20 cellular contexts compared by ENCODE assay signal in the genomic region with DNA sequence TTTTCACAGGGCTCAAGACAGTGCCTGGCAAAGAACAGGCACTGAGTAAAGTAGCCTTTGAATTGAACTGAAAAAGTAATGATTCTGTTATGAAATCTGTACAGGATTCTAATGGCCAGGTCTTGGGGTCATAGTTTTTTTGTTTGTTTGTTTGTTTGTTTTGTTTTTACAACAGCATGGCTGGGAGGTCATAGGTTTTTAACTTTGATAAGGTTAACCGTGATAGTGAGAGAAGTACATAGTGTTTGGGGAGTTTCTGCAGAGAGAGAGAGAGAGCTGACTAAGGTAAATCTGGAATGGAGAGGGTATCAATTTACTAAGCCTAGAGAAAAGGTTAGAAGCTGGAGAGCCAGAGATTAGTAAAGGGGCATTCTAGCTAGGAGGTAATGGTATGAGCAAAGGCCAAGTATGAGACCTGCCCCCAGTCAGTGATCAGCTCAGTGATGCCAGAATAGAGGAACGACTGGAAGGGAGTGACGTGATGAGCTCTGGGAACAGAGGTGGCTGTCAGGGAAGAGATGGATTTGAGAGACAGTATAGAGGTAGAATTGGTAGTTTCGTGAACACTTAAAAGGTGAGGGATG. TPM values are rescaled to one million over a fixed set of nuclear protein-coding genes. Genes with fewer than 3 reads are reported as not detected.
DNase-seq lines count a peak whose midpoint lies in the region; ATAC-seq, FAIRE-seq and TF ChIP-seq lines count a peak whose summit lies in the region.
"Had no signal": no experiment of that assay in that cellular context is flagged by ENCODE, and none has a peak within 500 bp of the region (broad histone marks: within the 10 kb centered on the region; RNA-seq: fewer than 3 reads in every experiment).

No MANE protein-coding gene starts in this region.

- H3K36me3 ChIP-seq in H1 (ENCODE audit: control insufficient read depth in 2 of 4, insufficient read depth in 4 of 4, low read length in 3 of 4) (peaks cover 51 to 99% (median 90%) of the 10 kb centered on the region in 4 experiments), neutrophil (peaks cover 80% of the 10 kb centered on the region)

- H4K20me1 ChIP-seq in H1 (replicated peaks in 1 of 2; ENCODE audit: control insufficient read depth in 1 of 2, insufficient read depth in 2 of 2, low read length in 2 of 2): peaks cover 0 to 10% of the 10 kb centered on the region in 2 experiments

- no peak overlapping the region for H2BK5ac ChIP-seq in H1 (ENCODE audit: low read depth, low read length)

- H3K4me3 ChIP-seq in H1 (ENCODE audit: extremely low read depth in 1 of 4, insufficient read depth in 2 of 4, low read depth in 3 of 4, low read length in 4 of 4): no peak overlapping the region
- H3K4me3 ChIP-seq in neutrophil (ENCODE audit: low read depth in 1 of 2, low read length in 1 of 2): no peak overlapping the region
- H3K4me3 ChIP-seq: upper lobe of right lung had no signal

- H3K4me1 ChIP-seq in H1 (replicated peaks in 1 of 4; ENCODE audit: control insufficient read depth in 3 of 4, insufficient read depth in 4 of 4, low read length in 3 of 4): no peaks in the 10 kb centered on the region
- H3K4me1 ChIP-seq in neutrophil (ENCODE audit: control insufficient read depth in 1 of 2, insufficient read depth in 1 of 2, low read depth in 1 of 2, low read length in 1 of 2): peaks cover 47 to 49% of the 10 kb centered on the region in 2 experiments
- H3K4me1 ChIP-seq: foreskin keratinocyte had no signal

- no peak overlapping the region for H3K18ac ChIP-seq in H1 (ENCODE audit: extremely low read depth, low read length)

- no peaks in the 10 kb centered on the region for H3K9me3 ChIP-seq in T-helper 17 cell (ENCODE audit: control insufficient read depth, low read length, poor library complexity, severe bottlenecking)
- no peaks in the 10 kb centered on the region for H3K9me3 ChIP-seq in H1 (ENCODE audit: insufficient read depth in 2 of 2, low read depth in 1 of 2, low read length in 1 of 2)
- no peaks in the 10 kb centered on the region for H3K9me3 ChIP-seq in neutrophil
- H3K9me3 ChIP-seq: upper lobe of right lung had no signal

- H3K79me2 ChIP-seq in H1 (ENCODE audit: control insufficient read depth in 1 of 2, insufficient read depth in 2 of 2, low read length in 2 of 2): peaks cover 0 to 55% of the 10 kb centered on the region in 2 experiments; a peak in 2 of 4 replicates

- TF ChIP-seq CTCF in H1 (IDR thresholded peaks at IDR 0.05; ENCODE audit: control extremely low read depth in 1 of 3, insufficient read depth in 1 of 3, low read depth in 1 of 3, low read length in 3 of 3) (no peak), neutrophil (IDR thresholded peaks at IDR 0.05) (no peak)

- H3K4ac ChIP-seq in H1 (replicated peaks; ENCODE audit: insufficient read length, low read depth, low read length): no peak overlapping the region

- H4K8ac ChIP-seq in H1 (ENCODE audit: extremely low read depth, insufficient read depth, low read length): no peak overlapping the region

- H3K56ac ChIP-seq in H1 (replicated peaks; ENCODE audit: insufficient read length, low read depth, low read length): no peak overlapping the region

- H2BK12ac ChIP-seq in H1 (ENCODE audit: low read depth, low read length): no peak overlapping the region

- no peak overlapping the region for H3K14ac ChIP-seq in H1 (ENCODE audit: insufficient read length)

- H3K4me2 ChIP-seq in H1 (ENCODE audit: insufficient read depth in 1 of 2, low read depth in 2 of 2, low read length in 2 of 2): no peak overlapping the region

- H2BK20ac ChIP-seq in H1 (ENCODE audit: low read length): no peak overlapping the region

- H4K5ac ChIP-seq in H1 (ENCODE audit: insufficient read length, low read depth, low read length): no peak overlapping the region

- H3K27me3 ChIP-seq in H1 (replicated peaks in 1 of 4; ENCODE audit: control insufficient read depth in 3 of 4, extremely low read depth in 1 of 4, insufficient read depth in 3 of 4, low read length in 3 of 4) (no peaks in the 10 kb centered on the region), neutrophil (no peaks in the 10 kb centered on the region)
- H3K27me3 ChIP-seq: brain microvascular endothelial cell, foreskin keratinocyte, upper lobe of right lung had no signal

- peaks cover 98% of the 10 kb centered on the region for H3K36me3 Mint-ChIP-seq in activated T-cell treated with anti-CD3 and anti-CD28 coated beads, Interleukin-2, amount 50 U/mL, for 24 hours (ENCODE audit: low read depth)
- peaks cover 20% of the 10 kb centered on the region for H3K36me3 Mint-ChIP-seq in T-helper 17 cell (ENCODE audit: low read depth)

- ATAC-seq in T-helper 17 cell (no peak), HG02840 (IDR thresholded peaks at IDR 0.05; ENCODE audit: low FRiP score, unreplicated experiment) (no peak)
- ATAC-seq: foreskin keratinocyte, upper lobe of right lung had no signal

- H2BK15ac ChIP-seq in H1 (ENCODE audit: low read length): no peak overlapping the region

- no peaks in the 10 kb centered on the region; the same call in 1 of the 2 replicates for H3K79me1 ChIP-seq in H1 (ENCODE audit: low read depth, low read length)

- TF ChIP-seq RAD21 in H1 (IDR thresholded peaks at IDR 0.05 in 1 of 2, conservative IDR thresholded peaks at IDR 0.05 in 1 of 2; ENCODE audit: low read depth in 2 of 2, low read length in 2 of 2): no peak

- no peak for DNase-seq in activated T-cell treated with anti-CD3 and anti-CD28 coated beads, Interleukin-2, amount 50 U/mL, for 24 hours
- no peak for DNase-seq in activated T-cell treated with anti-CD3 and anti-CD28 coated beads, Interleukin-2, amount 50 U/mL, for 48 hours
- DNase-seq in T-helper 17 cell (no peak), H1 (ENCODE audit: low read depth in 1 of 2, low spot score in 2 of 2) (no peak), AML-193 (lab: John Stamatoyannopoulos, UW) (no peak), NOMO-1 (lab: John Stamatoyannopoulos, UW; ENCODE audit: unreplicated experiment in 2 of 2) (no peak)
- DNase-seq: activated effector memory CD4-positive, alpha-beta T cell treated with anti-CD3 and anti-CD28 coated beads, Interleukin-2, amount 50 U/mL, for 16 hours; brain microvascular endothelial cell; foreskin keratinocyte; kidney glomerular epithelial cell; NCI-H1694 treated with DMSO at 0.1 percent for 48 hours; NCI-H2227 treated with DMSO at 0.1 percent for 48 hours; nucleus accumbens; stimulated activated naive CD4-positive, alpha-beta T cell; upper lobe of right lung had no signal

- TF ChIP-seq POLR2A in H1 (IDR thresholded peaks at IDR 0.05; ENCODE audit: control extremely low read depth in 1 of 2, low read depth in 2 of 2, low read length in 2 of 2): no peak

- H2BK120ac ChIP-seq in H1 (replicated peaks; ENCODE audit: low read depth, low read length): no peak overlapping the region

- H3K4me1 Mint-ChIP-seq in activated T-cell treated with anti-CD3 and anti-CD28 coated beads, Interleukin-2, amount 50 U/mL, for 24 hours (ENCODE audit: low read depth): peaks cover 66% of the 10 kb centered on the region
- peaks cover 25% of the 10 kb centered on the region for H3K4me1 Mint-ChIP-seq in T-helper 17 cell

- no peak overlapping the region for H3K9ac ChIP-seq in H1 (replicated peaks in 1 of 4; ENCODE audit: extremely low read depth in 1 of 4, low read depth in 3 of 4, low read length in 3 of 4)

- no peaks in the 10 kb centered on the region for H3K23me2 ChIP-seq in H1 (ENCODE audit: low read depth, low read length)

- H4K91ac ChIP-seq in H1 (replicated peaks; ENCODE audit: insufficient read length, low read length): no peak overlapping the region

- no peak overlapping the region for H2AFZ ChIP-seq in H1 (ENCODE audit: low read length)

- H3K27ac Mint-ChIP-seq in activated T-cell treated with anti-CD3 and anti-CD28 coated beads, Interleukin-2, amount 50 U/mL, for 24 hours: peak overlapping the region; percentile 70
- peak overlapping the region; percentile 90 for H3K27ac Mint-ChIP-seq in T-helper 17 cell
- H3K27ac Mint-ChIP-seq: dendritic cell treated with granulocyte-macrophage colony-stimulating factor and Interleukin-4, amounts not matched to agents 40 ng/mL and 50 ng/mL, for 4 days had no signal

- H3K23ac ChIP-seq in H1 (ENCODE audit: insufficient read length): no peak overlapping the region

- no peaks in the 10 kb centered on the region for H3K27me3 Mint-ChIP-seq in activated T-cell treated with anti-CD3 and anti-CD28 coated beads, Interleukin-2, amount 50 U/mL, for 24 hours
- no peaks in the 10 kb centered on the region for H3K27me3 Mint-ChIP-seq in T-helper 17 cell
- H3K27me3 Mint-ChIP-seq: dendritic cell treated with granulocyte-macrophage colony-stimulating factor and Interleukin-4, amounts not matched to agents 40 ng/mL and 50 ng/mL, for 4 days had no signal

- no peak overlapping the region for H3K4me3 Mint-ChIP-seq in activated T-cell treated with anti-CD3 and anti-CD28 coated beads, Interleukin-2, amount 50 U/mL, for 24 hours
- no peak overlapping the region for H3K4me3 Mint-ChIP-seq in T-helper 17 cell
- H3K4me3 Mint-ChIP-seq: dendritic cell treated with granulocyte-macrophage colony-stimulating factor and Interleukin-4, amounts not matched to agents 40 ng/mL and 50 ng/mL, for 4 days had no signal

- CTCF ChIA-PET in H1 (lab: Charles Lee; ENCODE audit: partially characterized antibody): interaction anchor here (0.8 to 1.3 kb wide), 5 partner anchors 9 to 71 kb away, joined by 3 to 5 read pairs (median 4); no protein-coding TSS in a partner anchor

- FAIRE-seq in H1 (lab: Jason Lieb, UNC): no peak

- 93% methylated on average over 4 of the region's 4 CpGs; no CpG with 5 or more reads in 1 of the 2 experiments for WGBS in H1 (ENCODE audit: extremely low coverage in 1 of 2, insufficient coverage in 1 of 2, insufficient read length in 1 of 2, insufficient replicate concordance in 2 of 2, low coverage in 1 of 2, low lambda C conversion rate in 2 of 2, missing lambda C conversion rate in 1 of 2), 2 experiments

- no peak overlapping the region for H3K27ac ChIP-seq in H1 (ENCODE audit: low read depth, low read length)
- peak overlapping the region; percentile 82 for H3K27ac ChIP-seq in neutrophil
- H3K27ac ChIP-seq: brain microvascular endothelial cell, epithelial cell of prostate, foreskin keratinocyte, RWPE1, upper lobe of right lung had no signal

- POLR2A ChIA-PET in H1 (lab: Charles Lee; ENCODE audit: partially characterized antibody): interaction anchor here (0.7 to 7.1 kb wide), 7 partner anchors 10 to 29 kb away, joined by 3 to 76 read pairs (median 8); a partner anchor contains a TSS

- no peak overlapping the region for H2AK5ac ChIP-seq in H1 (ENCODE audit: low read depth, low read length)

- no peak for TF ChIP-seq EP300 in H1 (IDR thresholded peaks at IDR 0.05; ENCODE audit: borderline replicate concordance in 1 of 2, low read depth in 2 of 2, low read length in 2 of 2)

- H3K9me3 Mint-ChIP-seq in activated T-cell treated with anti-CD3 and anti-CD28 coated beads, Interleukin-2, amount 50 U/mL, for 24 hours: no peaks in the 10 kb centered on the region
- H3K9me3 Mint-ChIP-seq: dendritic cell treated with granulocyte-macrophage colony-stimulating factor and Interleukin-4, amounts not matched to agents 40 ng/mL and 50 ng/mL, for 4 days had no signal

RNA-seq across cellular contexts. Expression of a gene that starts 25.9 kb away (rescaled TPM):
- 100 to 1,000 TPM; 151 to 161 TPM for total RNA-seq in T-helper 17 cell
- 597 and 644 TPM in 2 replicates for total RNA-seq in H1 (2021; fragmentation: NEBNext Ultra II Directional; extraction: Animal tissue kit (Norgen Biotek cat#: 25700))
- polyA plus RNA-seq in H1 (2011; rRNA removed): 244 and 308 TPM in 2 replicates
- polyA plus RNA-seq in H1 (2011; cell fraction: cytosol; rRNA removed): 269 TPM
- polyA plus RNA-seq in H1 (2011; cell fraction: nucleus; rRNA removed): 298 TPM
- polyA plus RNA-seq in H1 (2012, experiment 1 of 2): 375 to 610 TPM (median 456 TPM) in 4 replicates
- 36.0 TPM for polyA plus RNA-seq in H1 (2012, experiment 2 of 2)
- 317 TPM for polyA plus RNA-seq in H1 (2013, experiment 1 of 2)
- 314 TPM for polyA plus RNA-seq in H1 (2013, experiment 2 of 2)
- 1,761 and 2,919 TPM in 2 replicates for polyA minus RNA-seq in H1 (2011; rRNA and poly(A)+ RNA removed)
- polyA minus RNA-seq in H1 (2011; cell fraction: cytosol; rRNA and poly(A)+ RNA removed): 272 TPM
- polyA minus RNA-seq in H1 (2011; cell fraction: nucleus; rRNA and poly(A)+ RNA removed): 631 TPM

RNA-seq across cellular contexts. Expression of a gene that starts 53.3 kb away (rescaled TPM):
- total RNA-seq in T-helper 17 cell: 1 to 10 TPM; 1.6 to 2.2 TPM
- total RNA-seq in H1 (2021; fragmentation: NEBNext Ultra II Directional; extraction: Animal tissue kit (Norgen Biotek cat#: 25700)): 2.4 and 2.5 TPM in 2 replicates
- polyA plus RNA-seq in H1 (2011; rRNA removed): 0.41 and 0.75 TPM in 2 replicates
- polyA plus RNA-seq in H1 (2011; cell fraction: cytosol; rRNA removed): 0.89 TPM
- polyA plus RNA-seq in H1 (2011; cell fraction: nucleus; rRNA removed): 0.77 TPM
- 1.1 to 2.0 TPM (median 1.7 TPM) in 4 replicates for polyA plus RNA-seq in H1 (2012, experiment 1 of 2)
- 0.60 TPM for polyA plus RNA-seq in H1 (2012, experiment 2 of 2)
- polyA plus RNA-seq in H1 (2013, experiment 1 of 2): 3.5 TPM
- polyA plus RNA-seq in H1 (2013, experiment 2 of 2): 3.3 TPM
- 0.68 and 4.0 TPM in 2 replicates for polyA minus RNA-seq in H1 (2011; rRNA and poly(A)+ RNA removed)
- polyA minus RNA-seq in H1 (2011; cell fraction: cytosol; rRNA and poly(A)+ RNA removed): 3.1 TPM
- 0.80 TPM for polyA minus RNA-seq in H1 (2011; cell fraction: nucleus; rRNA and poly(A)+ RNA removed)

RNA-seq across cellular contexts. Expression of a gene that starts 53.4 kb away (rescaled TPM):
- total RNA-seq in T-helper 17 cell: 10 to 100 TPM; 16.9 to 18.7 TPM
- 17.5 and 19.2 TPM in 2 replicates for total RNA-seq in H1 (2021; fragmentation: NEBNext Ultra II Directional; extraction: Animal tissue kit (Norgen Biotek cat#: 25700))
- polyA plus RNA-seq in H1 (2011; rRNA removed): 15.3 and 15.9 TPM in 2 replicates
- polyA plus RNA-seq in H1 (2011; cell fraction: cytosol; rRNA removed): 15.0 TPM
- polyA plus RNA-seq in H1 (2011; cell fraction: nucleus; rRNA removed): 25.3 TPM
- 17.2 to 20.7 TPM (median 17.4 TPM) in 4 replicates for polyA plus RNA-seq in H1 (2012, experiment 1 of 2)
- 11.2 TPM for polyA plus RNA-seq in H1 (2012, experiment 2 of 2)
- 9.3 TPM for polyA plus RNA-seq in H1 (2013, experiment 1 of 2)
- 8.6 TPM for polyA plus RNA-seq in H1 (2013, experiment 2 of 2)
- 28.2 and 53.7 TPM in 2 replicates for polyA minus RNA-seq in H1 (2011; rRNA and poly(A)+ RNA removed)
- polyA minus RNA-seq in H1 (2011; cell fraction: cytosol; rRNA and poly(A)+ RNA removed): 12.9 TPM
- 27.9 TPM for polyA minus RNA-seq in H1 (2011; cell fraction: nucleus; rRNA and poly(A)+ RNA removed)
